Comparison of ENCODE assay signal across 1 cellular context in the genomic region with DNA sequence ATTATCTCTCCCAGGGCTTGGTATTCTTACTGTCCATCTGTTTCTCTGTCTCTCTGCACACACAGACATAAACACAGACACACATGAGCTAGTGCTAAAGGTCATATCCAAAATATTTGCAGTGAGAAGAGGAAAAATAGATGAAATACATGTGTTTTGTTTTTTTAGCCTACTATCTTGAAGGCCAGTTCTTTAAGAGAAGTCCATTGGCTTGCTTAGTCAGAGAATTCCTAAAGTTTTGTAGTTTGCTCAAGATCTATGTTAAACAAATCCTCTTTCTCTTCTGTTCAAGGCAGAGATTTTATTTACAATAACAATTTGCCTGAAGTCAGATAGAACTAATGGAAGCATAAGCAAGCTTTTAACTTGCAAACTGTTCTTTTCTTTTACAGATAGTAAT.
TF ChIP-seq lines count a peak whose summit lies in the region.

No MANE protein-coding gene starts in this region.

TF ChIP-seq in HepG2, 621 proteins besides CTCF, POLR2A, EP300 and RAD21 (continued from another document and continues in another):
- TF ChIP-seq, protein P1, sequence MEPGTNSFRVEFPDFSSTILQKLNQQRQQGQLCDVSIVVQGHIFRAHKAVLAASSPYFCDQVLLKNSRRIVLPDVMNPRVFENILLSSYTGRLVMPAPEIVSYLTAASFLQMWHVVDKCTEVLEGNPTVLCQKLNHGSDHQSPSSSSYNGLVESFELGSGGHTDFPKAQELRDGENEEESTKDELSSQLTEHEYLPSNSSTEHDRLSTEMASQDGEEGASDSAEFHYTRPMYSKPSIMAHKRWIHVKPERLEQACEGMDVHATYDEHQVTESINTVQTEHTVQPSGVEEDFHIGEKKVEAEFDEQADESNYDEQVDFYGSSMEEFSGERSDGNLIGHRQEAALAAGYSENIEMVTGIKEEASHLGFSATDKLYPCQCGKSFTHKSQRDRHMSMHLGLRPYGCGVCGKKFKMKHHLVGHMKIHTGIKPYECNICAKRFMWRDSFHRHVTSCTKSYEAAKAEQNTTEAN (CRISPR knock-in tag; conservative IDR thresholded peaks at IDR 0.05): no peak
- no peak for TF ChIP-seq ZNF224 (CRISPR knock-in tag; IDR thresholded peaks at IDR 0.05)
- TF ChIP-seq HMG20B (CRISPR knock-in tag; conservative IDR thresholded peaks at IDR 0.05): peak; percentile 92
- TF ChIP-seq ZNF501 (CRISPR knock-in tag; IDR thresholded peaks at IDR 0.05): no peak
- TF ChIP-seq, protein P2, sequence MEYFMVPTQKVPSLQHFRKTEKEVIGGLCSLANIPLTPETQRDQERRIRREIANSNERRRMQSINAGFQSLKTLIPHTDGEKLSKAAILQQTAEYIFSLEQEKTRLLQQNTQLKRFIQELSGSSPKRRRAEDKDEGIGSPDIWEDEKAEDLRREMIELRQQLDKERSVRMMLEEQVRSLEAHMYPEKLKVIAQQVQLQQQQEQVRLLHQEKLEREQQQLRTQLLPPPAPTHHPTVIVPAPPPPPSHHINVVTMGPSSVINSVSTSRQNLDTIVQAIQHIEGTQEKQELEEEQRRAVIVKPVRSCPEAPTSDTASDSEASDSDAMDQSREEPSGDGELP (IDR thresholded peaks at IDR 0.05; ENCODE audit: borderline replicate concordance, low read depth): peak; percentile 74
- no peak for TF ChIP-seq TFE3 (CRISPR knock-in tag; IDR thresholded peaks at IDR 0.05)
- TF ChIP-seq ZNF562 (CRISPR knock-in tag; IDR thresholded peaks at IDR 0.05; ENCODE audit: borderline replicate concordance): no peak
- no peak for TF ChIP-seq TFDP1 (CRISPR knock-in tag; IDR thresholded peaks at IDR 0.05; ENCODE audit: borderline replicate concordance)
- no peak for TF ChIP-seq MYNN (CRISPR knock-in tag; IDR thresholded peaks at IDR 0.05; ENCODE audit: low read depth)
- peak; percentile 47 to 66; a peak in 2 of 4 replicates for TF ChIP-seq NR2F1 (CRISPR knock-in tag; IDR thresholded peaks at IDR 0.05)
- TF ChIP-seq ZNF790 (CRISPR knock-in tag; IDR thresholded peaks at IDR 0.05; ENCODE audit: borderline replicate concordance): no peak
- no peak for TF ChIP-seq ZNF564 (CRISPR knock-in tag; IDR thresholded peaks at IDR 0.05)
- peak; percentile 92; the same call in 1 of the 2 replicates for TF ChIP-seq LCORL (IDR thresholded peaks at IDR 0.05)
- TF ChIP-seq LCORL (CRISPR knock-in tag; IDR thresholded peaks at IDR 0.05): peak; percentile 72; the same call in 1 of the 2 replicates
- 0 out of 2 replicates have a peak, but pooled peaks have one; percentile 20 for TF ChIP-seq PATZ1 (CRISPR knock-in tag; IDR thresholded peaks at IDR 0.05)
- peak in 1 of 2 experiments; percentile 44; a peak in 1 of 4 replicates for TF ChIP-seq KLF16 (CRISPR knock-in tag; IDR thresholded peaks at IDR 0.05)
- TF ChIP-seq ZNF773 (CRISPR knock-in tag; IDR thresholded peaks at IDR 0.05; ENCODE audit: borderline replicate concordance): no peak
- no peak for TF ChIP-seq ZBTB8A (CRISPR knock-in tag; IDR thresholded peaks at IDR 0.05; ENCODE audit: borderline replicate concordance, low read depth)
- peak; percentile 90 for TF ChIP-seq HNF4A (CRISPR knock-in tag; IDR thresholded peaks at IDR 0.05)
- TF ChIP-seq, protein P3, sequence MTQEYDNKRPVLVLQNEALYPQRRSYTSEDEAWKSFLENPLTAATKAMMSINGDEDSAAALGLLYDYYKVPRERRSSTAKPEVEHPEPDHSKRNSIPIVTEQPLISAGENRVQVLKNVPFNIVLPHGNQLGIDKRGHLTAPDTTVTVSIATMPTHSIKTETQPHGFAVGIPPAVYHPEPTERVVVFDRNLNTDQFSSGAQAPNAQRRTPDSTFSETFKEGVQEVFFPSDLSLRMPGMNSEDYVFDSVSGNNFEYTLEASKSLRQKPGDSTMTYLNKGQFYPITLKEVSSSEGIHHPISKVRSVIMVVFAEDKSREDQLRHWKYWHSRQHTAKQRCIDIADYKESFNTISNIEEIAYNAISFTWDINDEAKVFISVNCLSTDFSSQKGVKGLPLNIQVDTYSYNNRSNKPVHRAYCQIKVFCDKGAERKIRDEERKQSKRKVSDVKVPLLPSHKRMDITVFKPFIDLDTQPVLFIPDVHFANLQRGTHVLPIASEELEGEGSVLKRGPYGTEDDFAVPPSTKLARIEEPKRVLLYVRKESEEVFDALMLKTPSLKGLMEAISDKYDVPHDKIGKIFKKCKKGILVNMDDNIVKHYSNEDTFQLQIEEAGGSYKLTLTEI (CRISPR knock-in tag; conservative IDR thresholded peaks at IDR 0.05): no peak
- no peak for TF ChIP-seq GABPA (IDR thresholded peaks at IDR 0.05; ENCODE audit: low read depth, low read length)
- TF ChIP-seq GABPA (CRISPR knock-in tag; IDR thresholded peaks at IDR 0.05; ENCODE audit: low read depth): no peak
- TF ChIP-seq ZNF205 (CRISPR knock-in tag; IDR thresholded peaks at IDR 0.05): no peak
- no peak for TF ChIP-seq KDM4B (CRISPR knock-in tag; IDR thresholded peaks at IDR 0.05)
- TF ChIP-seq FOXA1 (IDR thresholded peaks at IDR 0.05): no peak
- TF ChIP-seq FOXA1 (CRISPR knock-in tag; IDR thresholded peaks at IDR 0.05): peak; percentile 62
- peak; percentile 83 for TF ChIP-seq TARDBP (CRISPR knock-in tag; IDR thresholded peaks at IDR 0.05)
- TF ChIP-seq HOXA7 (CRISPR knock-in tag; IDR thresholded peaks at IDR 0.05): no peak
- TF ChIP-seq, protein P4, sequence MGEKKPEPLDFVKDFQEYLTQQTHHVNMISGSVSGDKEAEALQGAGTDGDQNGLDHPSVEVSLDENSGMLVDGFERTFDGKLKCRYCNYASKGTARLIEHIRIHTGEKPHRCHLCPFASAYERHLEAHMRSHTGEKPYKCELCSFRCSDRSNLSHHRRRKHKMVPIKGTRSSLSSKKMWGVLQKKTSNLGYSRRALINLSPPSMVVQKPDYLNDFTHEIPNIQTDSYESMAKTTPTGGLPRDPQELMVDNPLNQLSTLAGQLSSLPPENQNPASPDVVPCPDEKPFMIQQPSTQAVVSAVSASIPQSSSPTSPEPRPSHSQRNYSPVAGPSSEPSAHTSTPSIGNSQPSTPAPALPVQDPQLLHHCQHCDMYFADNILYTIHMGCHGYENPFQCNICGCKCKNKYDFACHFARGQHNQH (CRISPR knock-in tag; IDR thresholded peaks at IDR 0.05): no peak; the same call in 1 of the 2 replicates
- TF ChIP-seq TRAFD1 (CRISPR knock-in tag; IDR thresholded peaks at IDR 0.05; ENCODE audit: borderline replicate concordance): no peak
- no peak for TF ChIP-seq ZNF281 (CRISPR knock-in tag; IDR thresholded peaks at IDR 0.05; ENCODE audit: borderline replicate concordance)
- TF ChIP-seq SP140L (CRISPR knock-in tag; IDR thresholded peaks at IDR 0.05; ENCODE audit: borderline replicate concordance): no peak
- TF ChIP-seq ZEB1 (IDR thresholded peaks at IDR 0.05; ENCODE audit: insufficient replicate concordance, low read depth): no peak
- TF ChIP-seq SMAD3 (CRISPR knock-in tag; IDR thresholded peaks at IDR 0.05): 0 out of 2 replicates have a peak, but pooled peaks have one; percentile 22
- TF ChIP-seq ZNF33B (CRISPR knock-in tag; IDR thresholded peaks at IDR 0.05): no peak
- no peak for TF ChIP-seq SOX6 (IDR thresholded peaks at IDR 0.05)
- TF ChIP-seq SOX6 (CRISPR knock-in tag; IDR thresholded peaks at IDR 0.05): peak; percentile 90
- no peak for TF ChIP-seq SMYD3 (CRISPR knock-in tag; IDR thresholded peaks at IDR 0.05)
- TF ChIP-seq ZBTB34 (CRISPR knock-in tag; IDR thresholded peaks at IDR 0.05): no peak
- no peak for TF ChIP-seq EEA1 (CRISPR knock-in tag; IDR thresholded peaks at IDR 0.05; ENCODE audit: borderline replicate concordance)
- TF ChIP-seq SMARCC2 (IDR thresholded peaks at IDR 0.05): no peak
- peak; percentile 55; the same call in 1 of the 2 replicates for TF ChIP-seq ZNF331 (CRISPR knock-in tag; IDR thresholded peaks at IDR 0.05)
- TF ChIP-seq ERF (CRISPR knock-in tag; IDR thresholded peaks at IDR 0.05): 0 out of 2 replicates have a peak, but pooled peaks have one; percentile 44
- TF ChIP-seq, protein P5, sequence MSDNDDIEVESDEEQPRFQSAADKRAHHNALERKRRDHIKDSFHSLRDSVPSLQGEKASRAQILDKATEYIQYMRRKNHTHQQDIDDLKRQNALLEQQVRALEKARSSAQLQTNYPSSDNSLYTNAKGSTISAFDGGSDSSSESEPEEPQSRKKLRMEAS (IDR thresholded peaks at IDR 0.05): peak; percentile 42; the same call in 1 of the 2 replicates
- no peak for TF ChIP-seq TMF1 (CRISPR knock-in tag; IDR thresholded peaks at IDR 0.05; ENCODE audit: low read depth)
- TF ChIP-seq CREB1 (IDR thresholded peaks at IDR 0.05): no peak
- 0 out of 2 replicates have a peak, but pooled peaks have one; percentile 38 for TF ChIP-seq CREB1 (CRISPR knock-in tag; IDR thresholded peaks at IDR 0.05)
- TF ChIP-seq ZMAT3 (CRISPR knock-in tag; conservative IDR thresholded peaks at IDR 0.05): no peak
- peak; percentile 100 for TF ChIP-seq GFI1 (CRISPR knock-in tag; IDR thresholded peaks at IDR 0.05; ENCODE audit: borderline replicate concordance)
- no peak for TF ChIP-seq CC2D1A (CRISPR knock-in tag; IDR thresholded peaks at IDR 0.05)
- peak; percentile 66 for TF ChIP-seq HDAC1 (CRISPR knock-in tag; IDR thresholded peaks at IDR 0.05)
